ENCODE assay signal across 7 cellular contexts in the genomic region with DNA sequence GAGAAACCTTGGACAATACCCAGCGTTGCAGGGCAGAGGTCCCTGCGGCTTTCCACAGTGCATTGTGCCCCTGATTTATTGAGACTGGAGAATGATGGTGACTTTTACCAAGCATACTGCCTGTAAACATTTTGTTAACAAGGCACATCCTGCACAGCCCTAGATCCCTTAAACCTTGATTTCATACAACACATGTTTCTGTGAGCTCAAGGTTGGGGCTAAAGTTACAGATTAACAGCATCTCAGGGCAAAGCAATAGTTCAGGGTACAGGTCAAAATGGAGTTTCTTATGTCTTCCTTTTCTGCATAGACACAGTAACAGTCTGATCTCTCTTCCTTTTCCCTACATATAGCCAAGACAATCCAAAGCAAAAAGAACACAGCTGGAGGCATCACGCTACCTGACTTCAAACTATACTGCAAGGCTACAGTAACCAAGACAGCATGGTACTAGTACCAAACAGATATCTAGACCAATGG. TPM values are rescaled to one million over a fixed set of nuclear protein-coding genes. Genes with fewer than 3 reads are reported as not detected.
"Had no signal": no experiment of that assay in that cellular context is flagged by ENCODE, and none has a peak within 500 bp of the region (broad histone marks: within the 10 kb centered on the region; RNA-seq: fewer than 3 reads in every experiment).

No MANE protein-coding gene starts in this region.

RNA-seq across cellular contexts. Expression of gene CARMIL3, which starts 26.8 kb away (rescaled TPM):
- total RNA-seq: GM23248, HFFc6 had no signal
- polyA plus RNA-seq: GM23248 had no signal

RNA-seq across cellular contexts. Expression of gene CPNE6, which starts 46.4 kb away (rescaled TPM):
- total RNA-seq: GM23248, GM23338, H1, H4, H7, H9, HFFc6 had no signal
- polyA plus RNA-seq: GM23248 had no signal
